Comparison of ENCODE assay signal across 22 cellular contexts in genomic region chr13:111491021-111491420, GRCh38.
A peak's percentile ranks its signal among the peaks of the same experiment; 100 is the strongest.
DNase-seq lines count a peak whose midpoint lies in the region; ATAC-seq and TF ChIP-seq lines count a peak whose summit lies in the region.
"Had no signal": no experiment of that assay in that cellular context is flagged by ENCODE, and none has a peak within 500 bp of the region (broad histone marks: within the 10 kb centered on the region; RNA-seq: fewer than 3 reads in every experiment).

No MANE protein-coding gene starts in this region.

- no peak for TF ChIP-seq CTCF in WTC11 (IDR thresholded peaks at IDR 0.05)
- TF ChIP-seq CTCF in spleen (IDR thresholded peaks at IDR 0.05 in 8 of 11, conservative IDR thresholded peaks at IDR 0.05 in 3 of 11) = no peak

- no peak overlapping the region for H3K27ac Mint-ChIP-seq in WTC11
- H3K27ac Mint-ChIP-seq: CD4-positive, alpha-beta memory T cell had no signal

- peak; percentile 34 for ATAC-seq in WTC11
- ATAC-seq: GM12878, Panc1 had no signal

- intact Hi-C loops in spleen (cut with DNase I; ENCODE audit: low total_unique reads) = no loop called here

- 60 to 67% (median 61%) methylated on average over 11 of the region's 11 CpGs for WGBS in spleen, 5 donors

- no peaks in the 10 kb centered on the region for H3K4me1 ChIP-seq in spleen
- H3K4me1 ChIP-seq: SJCRH30 had no signal

- peaks cover 22% of the 10 kb centered on the region for H3K36me3 Mint-ChIP-seq in WTC11
- H3K36me3 Mint-ChIP-seq: CD4-positive, alpha-beta memory T cell had no signal

- peaks cover 0 to 45% (median 29%) of the 10 kb centered on the region in 8 donors for H3K9me3 ChIP-seq in spleen

- no peak overlapping the region for H3K4me3 Mint-ChIP-seq in WTC11
- H3K4me3 Mint-ChIP-seq: CD4-positive, alpha-beta memory T cell had no signal

- TF ChIP-seq POLR2A in spleen (IDR thresholded peaks at IDR 0.05) = no peak

- H3K9me3 Mint-ChIP-seq in WTC11 = peaks cover 30% of the 10 kb centered on the region

- peaks cover 0 to 7% (median 0%) of the 10 kb centered on the region in 7 donors for H3K27me3 ChIP-seq in spleen (replicated peaks in 1 of 7)
- H3K27me3 ChIP-seq: BLaER1 treated with 17β-estradiol and CSF1 and Interleukin-3, amounts not matched to agents 10 nM and 100 nM; SJCRH30 had no signal

- H3K27ac ChIP-seq in spleen = no peak overlapping the region
- H3K27ac ChIP-seq: 22Rv1; BLaER1 treated with 17β-estradiol and CSF1 and Interleukin-3, amounts not matched to agents 10 nM and 100 nM; SJCRH30 had no signal

- H3K4me3 ChIP-seq in spleen = no peak overlapping the region
- H3K4me3 ChIP-seq: BLaER1 treated with 17β-estradiol and CSF1 and Interleukin-3, amounts not matched to agents 10 nM and 100 nM; GM12878; SJCRH30 had no signal

- POLR2A ChIA-PET in WTC11 (lab: Charles Lee) = interaction anchor here (1.4 kb wide), 1 partner anchor 14 kb away, joined by 3 read pairs; no protein-coding TSS in a partner anchor

- no peaks in the 10 kb centered on the region for H3K27me3 Mint-ChIP-seq in WTC11 (ENCODE audit: low read depth)
- H3K27me3 Mint-ChIP-seq: CD4-positive, alpha-beta memory T cell had no signal

- H3K36me3 ChIP-seq in spleen = no peaks in the 10 kb centered on the region
- H3K36me3 ChIP-seq: SJCRH30 had no signal

- H3K4me1 Mint-ChIP-seq in WTC11 = no peaks in the 10 kb centered on the region
- H3K4me1 Mint-ChIP-seq: CD4-positive, alpha-beta memory T cell had no signal

- DNase-seq in NCI-H2107 (lab: John Stamatoyannopoulos, UW) (peak; percentile 39), NCI-H2107 treated with DMSO at 0.1 percent for 48 hours (lab: John Stamatoyannopoulos, UW; ENCODE audit: unreplicated experiment) (no peak), WTC11 (ENCODE audit: low spot score) (no peak), mesenteric fat pad (ENCODE audit: low spot score) (peak; percentile 68), spleen (peak; percentile 61), NCI-H1436 treated with DMSO at 0.1 percent for 48 hours (lab: John Stamatoyannopoulos, UW) (no peak), AG08395 (ENCODE audit: low spot score) (no peak), GM19238 (ENCODE audit: insufficient read length, low spot score) (no peak)
- DNase-seq: ACHN; CD4-positive, alpha-beta memory T cell; DND-41; Kasumi-1; NCI-H1694 treated with DMSO at 0.1 percent for 48 hours; NCI-H2081 treated with DMSO at 0.1 percent for 48 hours; NCI-H226; NCI-H510A treated with DMSO at 0.1 percent for 48 hours; NCI-H748 treated with DMSO at 0.1 percent for 48 hours; SJCRH30 had no signal

- CTCF ChIA-PET in WTC11 (lab: Charles Lee) = interaction anchor here (2.3 kb wide), 1 partner anchor 14 kb away, joined by 20 read pairs; no protein-coding TSS in a partner anchor

TF ChIP-seq in WTC11, 78 proteins besides CTCF, POLR2A, EP300 and RAD21:
- TF ChIP-seq SOX15 (CRISPR knock-in tag; IDR thresholded peaks at IDR 0.05) = no peak
- no peak for TF ChIP-seq ZNF219 (CRISPR knock-in tag; IDR thresholded peaks at IDR 0.05; ENCODE audit: borderline replicate concordance)
- TF ChIP-seq ZNF121 (CRISPR knock-in tag; IDR thresholded peaks at IDR 0.05) = no peak
- TF ChIP-seq ARID4B (CRISPR knock-in tag; IDR thresholded peaks at IDR 0.05; ENCODE audit: borderline replicate concordance) = no peak
- no peak for TF ChIP-seq AFF4 (CRISPR knock-in tag; IDR thresholded peaks at IDR 0.05; ENCODE audit: borderline replicate concordance)
- TF ChIP-seq KAT7 (CRISPR knock-in tag; IDR thresholded peaks at IDR 0.05; ENCODE audit: borderline replicate concordance) = no peak
- no peak for TF ChIP-seq HMGXB4 (CRISPR knock-in tag; IDR thresholded peaks at IDR 0.05)
- no peak for TF ChIP-seq JAZF1 (CRISPR knock-in tag; IDR thresholded peaks at IDR 0.05)
- TF ChIP-seq CREB1 (CRISPR knock-in tag; IDR thresholded peaks at IDR 0.05) = no peak
- TF ChIP-seq HMGA2 (CRISPR knock-in tag; IDR thresholded peaks at IDR 0.05) = no peak
- TF ChIP-seq NFE2L1 (CRISPR knock-in tag; IDR thresholded peaks at IDR 0.05) = no peak
- no peak for TF ChIP-seq ZNF423 (CRISPR knock-in tag; IDR thresholded peaks at IDR 0.05)
- TF ChIP-seq IRF2 (CRISPR knock-in tag; IDR thresholded peaks at IDR 0.05; ENCODE audit: borderline replicate concordance, low read depth) = no peak

Comparison
In these comparisons a context has a peak if more than half of its experiments do, and no peak if none do; other contexts are left out.
1. DNase-seq: peak in NCI-H2107 (single experiment), mesenteric fat pad (single experiment) and spleen (single experiment); none in NCI-H2107 treated with DMSO at 0.1 percent for 48 hours (single experiment), WTC11 (single experiment), NCI-H1436 treated with DMSO at 0.1 percent for 48 hours (single experiment), AG08395 (single experiment) and GM19238 (single experiment).